In genomic region chr1:6745073-6745472, GRCh38 we compare ENCODE assay signal across 1 cellular context.
TF ChIP-seq lines count a peak whose summit lies in the region.

No MANE protein-coding gene starts in this region.

TF ChIP-seq in HepG2, 621 proteins besides CTCF, POLR2A, EP300 and RAD21:
- no peak for TF ChIP-seq ZBTB44 (CRISPR knock-in tag; IDR thresholded peaks at IDR 0.05)
- TF ChIP-seq CEBPB (IDR thresholded peaks at IDR 0.05; ENCODE audit: borderline replicate concordance, low read depth, low read length), result peak; percentile 27; the same call in 1 of the 2 replicates
